Comparison of ENCODE assay signal across 2 cellular contexts in genomic region chr12:47896633-47897032, GRCh38.
TF ChIP-seq lines count a peak whose summit lies in the region.

No MANE protein-coding gene starts in this region.

TF ChIP-seq in IMR-90, 13 proteins besides CTCF, POLR2A, EP300 and RAD21 (continued from another document):
- no peak for TF ChIP-seq MAFK (IDR thresholded peaks at IDR 0.05; ENCODE audit: low read depth, low read length)
- TF ChIP-seq ELK1 (IDR thresholded peaks at IDR 0.05; ENCODE audit: borderline replicate concordance, low read depth, low read length), result no peak
- TF ChIP-seq CEBPB (IDR thresholded peaks at IDR 0.05; ENCODE audit: low read depth, low read length), result no peak
- no peak for TF ChIP-seq RFX5 (IDR thresholded peaks at IDR 0.05; ENCODE audit: low read depth, low read length)
- TF ChIP-seq FOS (IDR thresholded peaks at IDR 0.05; ENCODE audit: low read depth, low read length), result no peak
- TF ChIP-seq RCOR1 (IDR thresholded peaks at IDR 0.05; ENCODE audit: insufficient replicate concordance, low read length), result no peak
- no peak for TF ChIP-seq MXI1 (IDR thresholded peaks at IDR 0.05; ENCODE audit: borderline replicate concordance, low read depth, low read length)
- no peak for TF ChIP-seq CHD1 (IDR thresholded peaks at IDR 0.05; ENCODE audit: low read depth, low read length)
- no peak for TF ChIP-seq BHLHE40 (IDR thresholded peaks at IDR 0.05; ENCODE audit: low read depth, low read length)
- TF ChIP-seq NFE2L2 (IDR thresholded peaks at IDR 0.05; ENCODE audit: low read depth, low read length), result no peak
TF ChIP-seq in IMR-90: peak in this region for 0.

TF ChIP-seq in WTC11, 78 proteins besides CTCF, POLR2A, EP300 and RAD21:
- TF ChIP-seq PRDM15 (CRISPR knock-in tag; IDR thresholded peaks at IDR 0.05) (no peak), TCF7 (CRISPR knock-in tag; IDR thresholded peaks at IDR 0.05; ENCODE audit: low read depth) (no peak), E2F1 (CRISPR knock-in tag; IDR thresholded peaks at IDR 0.05) (no peak), ARID4B (CRISPR knock-in tag; IDR thresholded peaks at IDR 0.05; ENCODE audit: borderline replicate concordance) (no peak), ZSCAN18 (CRISPR knock-in tag; IDR thresholded peaks at IDR 0.05) (no peak), ZNF512 (CRISPR knock-in tag; IDR thresholded peaks at IDR 0.05; ENCODE audit: borderline replicate concordance) (no peak), IRF1 (CRISPR knock-in tag; IDR thresholded peaks at IDR 0.05) (no peak), NFYB (CRISPR knock-in tag; conservative IDR thresholded peaks at IDR 0.05; ENCODE audit: low read depth) (no peak), TEAD4 (CRISPR knock-in tag; IDR thresholded peaks at IDR 0.05) (no peak)
TF ChIP-seq in WTC11: peak in this region for 0.
